In genomic region chr7:1087952-1088920, GRCh38 we compare ENCODE assay signal across 8 cellular contexts. TPM values are rescaled to one million over a fixed set of nuclear protein-coding genes. Genes with fewer than 3 reads are reported as not detected.
DNase-seq lines count a peak whose midpoint lies in the region; ATAC-seq and TF ChIP-seq lines count a peak whose summit lies in the region.

TSS of gene GPER1 (plus strand) at chr7:1088113. CDS start at chr7:1091729, 3,616 bp downstream.

- H3K4me3 Mint-ChIP-seq in activated T-helper 17 cell treated with anti-CD3 and anti-CD28 coated beads, Interleukin-2, amount 50 U/mL, for 72 hours, result peak within 1 kb of the TSS; percentile 66

- H3K36me3 ChIP-seq in HAP-1 (replicated peaks) (no peaks in the 10 kb centered on the region), psoas muscle (ENCODE audit: insufficient read depth in 1 of 2, low read depth in 1 of 2) (no peaks in the 10 kb centered on the region)

- H3K27me3 ChIP-seq in HAP-1 (ENCODE audit: low read depth) (no peaks in the 10 kb centered on the region), psoas muscle (ENCODE audit: insufficient read depth in 3 of 3, low read length in 2 of 3) (no peaks in the 10 kb centered on the region)

- no peak for DNase-seq in AG04449 (ENCODE audit: low read depth, low spot score)
- peak in 1 of 2 experiments; percentile 39 for DNase-seq in HAP-1 (ENCODE audit: low spot score in 2 of 2)
- DNase-seq in head of caudate nucleus, result peak in 30 of 42 donors; percentile 26 to 79 (median 56)
- DNase-seq in psoas muscle, result peak; percentile 56 to 64
- DNase-seq in AML-193 (lab: John Stamatoyannopoulos, UW), result no peak

- POLR2A ChIA-PET in AG04449 (lab: Yijun Ruan, JAX), result interaction anchor here (0.5 kb wide), 1 partner anchor 80 kb away, joined by 4 read pairs; no protein-coding TSS in a partner anchor

- 42 to 66% (median 46%) methylated on average over 27 to 28 of the region's 28 CpGs for WGBS in psoas muscle, 3 donors

- peaks cover 5% of the 10 kb centered on the region for H3K4me1 Mint-ChIP-seq in activated T-helper 17 cell treated with anti-CD3 and anti-CD28 coated beads, Interleukin-2, amount 50 U/mL, for 72 hours

- intact Hi-C loops in head of caudate nucleus (cut with DNase I), result no loop called here
- intact Hi-C loops in psoas muscle (cut with DNase I), result loop anchor here (2.0 to 5.0 kb wide), 3 partner anchors 35 to 89 kb away; no protein-coding TSS in a partner anchor

- peak within 1 kb of the TSS; percentile 56 for H3K4me3 ChIP-seq in AG04449 (ENCODE audit: low read depth, low read length)
- H3K4me3 ChIP-seq in HAP-1, result peak within 1 kb of the TSS; percentile 12; the same call in 1 of the 2 replicates
- peak within 1 kb of the TSS; percentile 55 for H3K4me3 ChIP-seq in psoas muscle

- TF ChIP-seq CTCF in AG04449 (IDR thresholded peaks at IDR 0.05; ENCODE audit: insufficient read depth, low read length, missing control alignments) (no peak), psoas muscle (IDR thresholded peaks at IDR 0.05) (no peak)

- H3K27ac Mint-ChIP-seq in activated T-helper 17 cell treated with anti-CD3 and anti-CD28 coated beads, Interleukin-2, amount 50 U/mL, for 72 hours, result no peak within 1 kb of the TSS

- in situ Hi-C loops in HAP-1 (cut with MboI; ENCODE audit: low sequenced_read_pairs), result no loop called here

- ATAC-seq in activated T-helper 17 cell treated with anti-CD3 and anti-CD28 coated beads, Interleukin-2, amount 50 U/mL, for 72 hours (replicated peaks), result no peak
- ATAC-seq in psoas muscle (peak; percentile 29 to 73 (median 49)), HG03342 (IDR thresholded peaks at IDR 0.05; ENCODE audit: unreplicated experiment) (no peak), HG03097 (IDR thresholded peaks at IDR 0.05; ENCODE audit: low FRiP score, unreplicated experiment) (no peak)

- peak within 1 kb of the TSS; percentile 44 for H3K27ac ChIP-seq in psoas muscle

- H3K36me3 Mint-ChIP-seq in activated T-helper 17 cell treated with anti-CD3 and anti-CD28 coated beads, Interleukin-2, amount 50 U/mL, for 72 hours (ENCODE audit: low read depth), result no peaks in the 10 kb centered on the region

- CTCF ChIA-PET in AG04449 (lab: Yijun Ruan, JAX), result interaction anchor here (0.9 to 4.3 kb wide), 18 partner anchors 7 to 255 kb away, joined by 3 to 57 read pairs (median 4); no protein-coding TSS in a partner anchor

- no peaks in the 10 kb centered on the region for H3K27me3 Mint-ChIP-seq in activated T-helper 17 cell treated with anti-CD3 and anti-CD28 coated beads, Interleukin-2, amount 50 U/mL, for 72 hours

- H3K4me1 ChIP-seq in HAP-1 (peaks cover 11% of the 10 kb centered on the region), psoas muscle (peaks cover 12% of the 10 kb centered on the region)

- H3K9me3 Mint-ChIP-seq in activated T-helper 17 cell treated with anti-CD3 and anti-CD28 coated beads, Interleukin-2, amount 50 U/mL, for 72 hours, result no peaks in the 10 kb centered on the region

- H3K9me3 ChIP-seq in HAP-1 (no peaks in the 10 kb centered on the region), psoas muscle (no peaks in the 10 kb centered on the region)

RNA-seq across cellular contexts. Expression of gene GPER1, which starts in this region (rescaled TPM):
- total RNA-seq in activated T-helper 17 cell treated with anti-CD3 and anti-CD28 coated beads, Interleukin-2, amount 50 U/mL, for 72 hours, result 1 to 10 TPM in 1 of 2 donors, under 1 TPM in 1; 0.24 to 1.1 TPM
- total RNA-seq in psoas muscle, result 1 to 10 TPM; 1.1 to 3.1 (median 1.5) TPM
- polyA plus RNA-seq in psoas muscle, result 1 to 10 TPM in 2 of 3 donors, under 1 TPM in 1; 0.90 to 1.5 (median 1.4) TPM

Comparison
In these comparisons a context has a peak if more than half of its experiments do, and no peak if none do; other contexts are left out.
1. DNase-seq: peak in head of caudate nucleus (30 of 42) and psoas muscle (2 of 2); none in AG04449 (single experiment) and AML-193 (0 of 2).
2. ATAC-seq: peak in psoas muscle (4 of 4); none in activated T-helper 17 cell treated with anti-CD3 and anti-CD28 coated beads, Interleukin-2, amount 50 U/mL, for 72 hours (single experiment), HG03342 (single experiment) and HG03097 (single experiment).
3. Peak in every context shown above with its lines, with median percentiles within 50 percentile points of each other: H3K4me3 ChIP-seq.